In genomic region chr22:17171313-17172171, GRCh38 we compare ENCODE assay signal across 1 cellular context.
TF ChIP-seq lines count a peak whose summit lies in the region.

No MANE protein-coding gene starts in this region.

TF ChIP-seq in HepG2, 621 proteins besides CTCF, POLR2A, EP300 and RAD21 (continued from another document and continues in another):
- TF ChIP-seq, protein P1, sequence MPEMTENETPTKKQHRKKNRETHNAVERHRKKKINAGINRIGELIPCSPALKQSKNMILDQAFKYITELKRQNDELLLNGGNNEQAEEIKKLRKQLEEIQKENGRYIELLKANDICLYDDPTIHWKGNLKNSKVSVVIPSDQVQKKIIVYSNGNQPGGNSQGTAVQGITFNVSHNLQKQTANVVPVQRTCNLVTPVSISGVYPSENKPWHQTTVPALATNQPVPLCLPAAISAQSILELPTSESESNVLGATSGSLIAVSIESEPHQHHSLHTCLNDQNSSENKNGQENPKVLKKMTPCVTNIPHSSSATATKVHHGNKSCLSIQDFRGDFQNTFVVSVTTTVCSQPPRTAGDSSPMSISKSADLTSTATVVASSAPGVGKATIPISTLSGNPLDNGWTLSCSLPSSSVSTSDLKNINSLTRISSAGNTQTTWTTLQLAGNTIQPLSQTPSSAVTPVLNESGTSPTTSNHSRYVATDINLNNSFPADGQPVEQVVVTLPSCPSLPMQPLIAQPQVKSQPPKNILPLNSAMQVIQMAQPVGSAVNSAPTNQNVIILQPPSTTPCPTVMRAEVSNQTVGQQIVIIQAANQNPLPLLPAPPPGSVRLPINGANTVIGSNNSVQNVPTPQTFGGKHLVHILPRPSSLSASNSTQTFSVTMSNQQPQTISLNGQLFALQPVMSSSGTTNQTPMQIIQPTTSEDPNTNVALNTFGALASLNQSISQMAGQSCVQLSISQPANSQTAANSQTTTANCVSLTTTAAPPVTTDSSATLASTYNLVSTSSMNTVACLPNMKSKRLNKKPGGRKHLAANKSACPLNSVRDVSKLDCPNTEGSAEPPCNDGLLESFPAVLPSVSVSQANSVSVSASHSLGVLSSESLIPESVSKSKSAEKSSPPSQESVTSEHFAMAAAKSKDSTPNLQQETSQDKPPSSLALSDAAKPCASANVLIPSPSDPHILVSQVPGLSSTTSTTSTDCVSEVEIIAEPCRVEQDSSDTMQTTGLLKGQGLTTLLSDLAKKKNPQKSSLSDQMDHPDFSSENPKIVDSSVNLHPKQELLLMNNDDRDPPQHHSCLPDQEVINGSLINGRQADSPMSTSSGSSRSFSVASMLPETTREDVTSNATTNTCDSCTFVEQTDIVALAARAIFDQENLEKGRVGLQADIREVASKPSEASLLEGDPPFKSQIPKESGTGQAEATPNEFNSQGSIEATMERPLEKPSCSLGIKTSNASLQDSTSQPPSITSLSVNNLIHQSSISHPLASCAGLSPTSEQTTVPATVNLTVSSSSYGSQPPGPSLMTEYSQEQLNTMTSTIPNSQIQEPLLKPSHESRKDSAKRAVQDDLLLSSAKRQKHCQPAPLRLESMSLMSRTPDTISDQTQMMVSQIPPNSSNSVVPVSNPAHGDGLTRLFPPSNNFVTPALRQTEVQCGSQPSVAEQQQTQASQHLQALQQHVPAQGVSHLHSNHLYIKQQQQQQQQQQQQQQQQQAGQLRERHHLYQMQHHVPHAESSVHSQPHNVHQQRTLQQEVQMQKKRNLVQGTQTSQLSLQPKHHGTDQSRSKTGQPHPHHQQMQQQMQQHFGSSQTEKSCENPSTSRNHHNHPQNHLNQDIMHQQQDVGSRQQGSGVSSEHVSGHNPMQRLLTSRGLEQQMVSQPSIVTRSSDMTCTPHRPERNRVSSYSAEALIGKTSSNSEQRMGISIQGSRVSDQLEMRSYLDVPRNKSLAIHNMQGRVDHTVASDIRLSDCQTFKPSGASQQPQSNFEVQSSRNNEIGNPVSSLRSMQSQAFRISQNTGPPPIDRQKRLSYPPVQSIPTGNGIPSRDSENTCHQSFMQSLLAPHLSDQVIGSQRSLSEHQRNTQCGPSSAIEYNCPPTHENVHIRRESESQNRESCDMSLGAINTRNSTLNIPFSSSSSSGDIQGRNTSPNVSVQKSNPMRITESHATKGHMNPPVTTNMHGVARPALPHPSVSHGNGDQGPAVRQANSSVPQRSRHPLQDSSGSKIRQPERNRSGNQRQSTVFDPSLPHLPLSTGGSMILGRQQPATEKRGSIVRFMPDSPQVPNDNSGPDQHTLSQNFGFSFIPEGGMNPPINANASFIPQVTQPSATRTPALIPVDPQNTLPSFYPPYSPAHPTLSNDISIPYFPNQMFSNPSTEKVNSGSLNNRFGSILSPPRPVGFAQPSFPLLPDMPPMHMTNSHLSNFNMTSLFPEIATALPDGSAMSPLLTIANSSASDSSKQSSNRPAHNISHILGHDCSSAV (CRISPR knock-in tag; IDR thresholded peaks at IDR 0.05; ENCODE audit: borderline replicate concordance) = no peak
- TF ChIP-seq GTF2F1 (IDR thresholded peaks at IDR 0.05; ENCODE audit: low read length) (no peak), SALL2 (CRISPR knock-in tag; IDR thresholded peaks at IDR 0.05) (peak; percentile 51; the same call in 1 of the 2 replicates), SNAPC5 (CRISPR knock-in tag; IDR thresholded peaks at IDR 0.05; ENCODE audit: borderline replicate concordance) (no peak), USF2 (IDR thresholded peaks at IDR 0.05; ENCODE audit: low read depth, low read length) (no peak), USF2 (CRISPR knock-in tag; IDR thresholded peaks at IDR 0.05; ENCODE audit: borderline replicate concordance) (no peak), ZNF879 (CRISPR knock-in tag; IDR thresholded peaks at IDR 0.05) (no peak), KLF15 (CRISPR knock-in tag; IDR thresholded peaks at IDR 0.05; ENCODE audit: borderline replicate concordance) (no peak), ZNF891 (CRISPR knock-in tag; IDR thresholded peaks at IDR 0.05) (no peak), ZNF570 (CRISPR knock-in tag; IDR thresholded peaks at IDR 0.05; ENCODE audit: borderline replicate concordance) (no peak), GABPB1 (CRISPR knock-in tag; IDR thresholded peaks at IDR 0.05) (peak; percentile 93), ZNF563 (CRISPR knock-in tag; IDR thresholded peaks at IDR 0.05) (peak; percentile 96), ZFP91 (CRISPR knock-in tag; IDR thresholded peaks at IDR 0.05; ENCODE audit: borderline replicate concordance) (peak; percentile 53; the same call in 1 of the 2 replicates), CHCHD3 (CRISPR knock-in tag; IDR thresholded peaks at IDR 0.05) (0 out of 2 replicates have a peak, but pooled peaks have one; percentile 43), HES4 (CRISPR knock-in tag; IDR thresholded peaks at IDR 0.05; ENCODE audit: borderline replicate concordance) (peak; percentile 26; the same call in 1 of the 2 replicates), XRCC5 (optimal IDR thresholded peaks at IDR 0.05; ENCODE audit: low read length) (peak; percentile 57), NR0B2 (CRISPR knock-in tag; IDR thresholded peaks at IDR 0.05) (no peak), GZF1 (CRISPR knock-in tag; IDR thresholded peaks at IDR 0.05) (no peak), GMEB2 (CRISPR knock-in tag; IDR thresholded peaks at IDR 0.05; ENCODE audit: low read depth) (no peak), SOX13 (IDR thresholded peaks at IDR 0.05) (no peak), SOX13 (CRISPR knock-in tag; conservative IDR thresholded peaks at IDR 0.05 in 1 of 2, IDR thresholded peaks at IDR 0.05 in 1 of 2) (no peak), MTF2 (CRISPR knock-in tag; IDR thresholded peaks at IDR 0.05; ENCODE audit: borderline replicate concordance) (peak; percentile 54; the same call in 1 of the 2 replicates), HNF1B (CRISPR knock-in tag; IDR thresholded peaks at IDR 0.05) (0 out of 2 replicates have a peak, but pooled peaks have one; percentile 27), ZKSCAN8 (CRISPR knock-in tag; IDR thresholded peaks at IDR 0.05; ENCODE audit: borderline replicate concordance) (no peak), ZNF720 (CRISPR knock-in tag; IDR thresholded peaks at IDR 0.05) (no peak), ATF4 (CRISPR knock-in tag; IDR thresholded peaks at IDR 0.05) (0 out of 4 replicates have a peak, but pooled peaks of 1 of the 2 experiments have one; percentile 11), ATF7-NPFF (CRISPR knock-in tag; IDR thresholded peaks at IDR 0.05; ENCODE audit: low read depth) (peak; percentile 76; the same call in 1 of the 2 replicates), MXD1 (CRISPR knock-in tag; IDR thresholded peaks at IDR 0.05) (no peak), ZNF616 (CRISPR knock-in tag; IDR thresholded peaks at IDR 0.05; ENCODE audit: low read depth) (0 out of 2 replicates have a peak, but pooled peaks have one; percentile 35), CEBPG (CRISPR knock-in tag; IDR thresholded peaks at IDR 0.05) (no peak), DPF2 (CRISPR knock-in tag; IDR thresholded peaks at IDR 0.05; ENCODE audit: borderline replicate concordance, low read depth) (no peak), ZNF607 (CRISPR knock-in tag; IDR thresholded peaks at IDR 0.05; ENCODE audit: borderline replicate concordance) (peak; percentile 34; the same call in 1 of the 2 replicates), ZNF256 (CRISPR knock-in tag; conservative IDR thresholded peaks at IDR 0.05) (no peak), PCBP1 (IDR thresholded peaks at IDR 0.05; ENCODE audit: borderline replicate concordance, low read depth, low read length) (no peak)
- TF ChIP-seq, protein P2, sequence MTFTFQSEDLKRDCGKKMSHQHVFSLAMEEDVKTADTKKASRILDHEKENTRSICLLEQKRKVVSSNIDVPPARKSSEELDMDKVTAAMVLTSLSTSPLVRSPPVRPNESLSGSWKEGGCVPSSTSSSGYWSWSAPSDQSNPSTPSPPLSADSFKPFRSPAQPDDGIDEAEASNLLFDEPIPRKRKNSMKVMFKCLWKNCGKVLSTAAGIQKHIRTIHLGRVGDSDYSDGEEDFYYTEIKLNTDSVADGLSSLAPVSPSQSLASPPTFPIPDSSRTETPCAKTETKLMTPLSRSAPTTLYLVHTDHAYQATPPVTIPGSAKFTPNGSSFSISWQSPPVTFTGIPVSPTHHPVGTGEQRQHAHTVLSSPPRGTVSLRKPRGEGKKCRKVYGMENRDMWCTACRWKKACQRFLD (CRISPR knock-in tag; IDR thresholded peaks at IDR 0.05; ENCODE audit: borderline replicate concordance) = peak; percentile 24; the same call in 1 of the 2 replicates
- TF ChIP-seq, protein P3, sequence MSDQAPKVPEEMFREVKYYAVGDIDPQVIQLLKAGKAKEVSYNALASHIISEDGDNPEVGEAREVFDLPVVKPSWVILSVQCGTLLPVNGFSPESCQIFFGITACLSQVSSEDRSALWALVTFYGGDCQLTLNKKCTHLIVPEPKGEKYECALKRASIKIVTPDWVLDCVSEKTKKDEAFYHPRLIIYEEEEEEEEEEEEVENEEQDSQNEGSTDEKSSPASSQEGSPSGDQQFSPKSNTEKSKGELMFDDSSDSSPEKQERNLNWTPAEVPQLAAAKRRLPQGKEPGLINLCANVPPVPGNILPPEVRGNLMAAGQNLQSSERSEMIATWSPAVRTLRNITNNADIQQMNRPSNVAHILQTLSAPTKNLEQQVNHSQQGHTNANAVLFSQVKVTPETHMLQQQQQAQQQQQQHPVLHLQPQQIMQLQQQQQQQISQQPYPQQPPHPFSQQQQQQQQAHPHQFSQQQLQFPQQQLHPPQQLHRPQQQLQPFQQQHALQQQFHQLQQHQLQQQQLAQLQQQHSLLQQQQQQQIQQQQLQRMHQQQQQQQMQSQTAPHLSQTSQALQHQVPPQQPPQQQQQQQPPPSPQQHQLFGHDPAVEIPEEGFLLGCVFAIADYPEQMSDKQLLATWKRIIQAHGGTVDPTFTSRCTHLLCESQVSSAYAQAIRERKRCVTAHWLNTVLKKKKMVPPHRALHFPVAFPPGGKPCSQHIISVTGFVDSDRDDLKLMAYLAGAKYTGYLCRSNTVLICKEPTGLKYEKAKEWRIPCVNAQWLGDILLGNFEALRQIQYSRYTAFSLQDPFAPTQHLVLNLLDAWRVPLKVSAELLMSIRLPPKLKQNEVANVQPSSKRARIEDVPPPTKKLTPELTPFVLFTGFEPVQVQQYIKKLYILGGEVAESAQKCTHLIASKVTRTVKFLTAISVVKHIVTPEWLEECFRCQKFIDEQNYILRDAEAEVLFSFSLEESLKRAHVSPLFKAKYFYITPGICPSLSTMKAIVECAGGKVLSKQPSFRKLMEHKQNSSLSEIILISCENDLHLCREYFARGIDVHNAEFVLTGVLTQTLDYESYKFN (CRISPR knock-in tag; conservative IDR thresholded peaks at IDR 0.05) = no peak
